8 cellular contexts compared by ENCODE assay signal in the genomic region with DNA sequence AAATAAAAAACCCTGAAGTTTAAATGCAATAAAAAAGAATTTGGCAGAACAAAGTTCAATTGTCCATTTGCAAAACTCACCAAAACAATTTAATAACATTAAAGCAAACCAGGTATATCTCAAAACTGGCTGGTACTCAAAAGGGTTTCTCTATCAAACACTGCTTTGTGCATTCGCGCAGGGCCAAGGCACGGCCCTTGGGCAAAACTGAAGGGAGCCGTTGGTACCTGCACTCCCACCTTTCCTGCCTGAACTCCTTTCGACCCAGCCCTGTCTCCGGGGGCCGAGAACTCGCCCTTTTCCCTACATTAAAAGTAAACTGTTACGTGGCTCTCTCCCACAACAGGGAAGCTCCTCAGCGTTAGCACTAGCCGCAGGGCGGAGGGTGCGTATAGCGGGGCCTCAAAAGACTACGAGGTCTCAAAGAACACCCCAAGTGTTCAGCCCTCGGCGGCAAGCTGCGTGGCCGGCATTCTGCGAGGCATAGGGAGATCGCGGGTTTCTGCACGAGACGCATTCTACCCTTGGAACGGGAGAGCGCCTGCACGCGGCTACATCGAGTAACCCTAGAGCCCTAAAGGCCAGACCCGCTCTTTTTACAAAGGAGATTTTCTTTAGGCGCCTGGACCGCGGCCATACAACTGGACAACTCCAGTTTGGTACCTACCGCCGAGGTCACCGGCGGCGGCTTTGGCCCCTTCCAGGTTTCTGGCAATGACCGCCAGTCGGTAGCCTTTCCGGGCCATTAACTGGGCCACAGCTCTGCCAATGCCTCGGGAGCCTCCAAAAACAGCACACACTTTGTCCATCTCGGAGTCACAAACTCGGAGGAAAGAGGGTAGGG. TPM values are rescaled to one million over a fixed set of nuclear protein-coding genes. Genes with fewer than 3 reads are reported as not detected.
A peak's percentile ranks its signal among the peaks of the same experiment; 100 is the strongest.
DNase-seq lines count a peak whose midpoint lies in the region; ATAC-seq, FAIRE-seq and TF ChIP-seq lines count a peak whose summit lies in the region.

No MANE protein-coding gene starts in this region.

- H3K4me1 ChIP-seq in CD8-positive, alpha-beta T cell (ENCODE audit: insufficient read depth, low read length), result peaks cover 20% of the 10 kb centered on the region
- H3K4me1 ChIP-seq in thymus (ENCODE audit: control insufficient read depth, insufficient read depth, low read length), result peaks cover 6% of the 10 kb centered on the region

- peak; percentile 53 for TF ChIP-seq CTCF in CD8-positive, alpha-beta T cell (IDR thresholded peaks at IDR 0.05)

- H3K27me3 ChIP-seq in CD8-positive, alpha-beta T cell (ENCODE audit: insufficient read depth, low read length), result no peaks in the 10 kb centered on the region
- no peaks in the 10 kb centered on the region for H3K27me3 ChIP-seq in thymus (ENCODE audit: control insufficient read depth, insufficient read depth)

- H3K27ac Mint-ChIP-seq in CD8-positive, alpha-beta T cell, result peak overlapping the region; percentile 96

- peaks cover 27% of the 10 kb centered on the region for H3K36me3 Mint-ChIP-seq in CD8-positive, alpha-beta T cell

- POLR2A ChIA-PET in CD8-positive, alpha-beta T cell (lab: Charles Lee), result interaction anchor here (0.7 to 2.0 kb wide), 15 partner anchors 9 to 1017 kb away, joined by 3 to 10 read pairs (median 3); a partner anchor contains a TSS

- peaks cover 2% of the 10 kb centered on the region for H3K27me3 Mint-ChIP-seq in CD8-positive, alpha-beta T cell (ENCODE audit: low read depth)

- peak overlapping the region; percentile 96 for H3K4me3 ChIP-seq in CD8-positive, alpha-beta T cell (ENCODE audit: low read depth, low read length)
- peak overlapping the region; percentile 73 for H3K4me3 ChIP-seq in thymus (ENCODE audit: low read length)

- no peak for FAIRE-seq in RCC 7860 (lab: Jason Lieb, UNC)

- no peaks in the 10 kb centered on the region for H3K36me3 ChIP-seq in CD8-positive, alpha-beta T cell (ENCODE audit: insufficient read depth, low read length)
- no peaks in the 10 kb centered on the region for H3K36me3 ChIP-seq in thymus (ENCODE audit: control insufficient read depth, insufficient read depth)

- H3K4me3 Mint-ChIP-seq in CD8-positive, alpha-beta T cell, result peak overlapping the region; percentile 97

- CTCF ChIA-PET in CD8-positive, alpha-beta T cell (lab: Charles Lee), result interaction anchor here (0.6 to 1.9 kb wide), 5 partner anchors 10 to 731 kb away, joined by 3 to 9 read pairs (median 4); no protein-coding TSS in a partner anchor

- DNase-seq in CD8-positive, alpha-beta T cell, result peak; percentile 30 to 73 (median 56)
- DNase-seq in HK-2 (ENCODE audit: unreplicated experiment) (peak; percentile 68), RCC 7860 (ENCODE audit: low spot score) (peak; percentile 21), activated gamma-delta T cell (lab: John Stamatoyannopoulos, UW) (peak; percentile 22), glomerular visceral epithelial cell (ENCODE audit: extremely low spot score) (peak; percentile 58), occipital lobe (lab: John Stamatoyannopoulos, UW) (peak; percentile 36)

- H3K4me1 Mint-ChIP-seq in CD8-positive, alpha-beta T cell (ENCODE audit: low read depth), result peaks cover 39% of the 10 kb centered on the region

- under 1% methylated on average over 44 of the region's 44 CpGs for WGBS in thymus

- intact Hi-C loops in CD8-positive, alpha-beta T cell (cut with DNase I, micrococcal nuclease), result loop anchor here (1.0 to 10.0 kb wide), 13 partner anchors 87 to 1021 kb away; a partner anchor contains a TSS

- H3K9me3 Mint-ChIP-seq in CD8-positive, alpha-beta T cell, result no peaks in the 10 kb centered on the region

- ATAC-seq in CD8-positive, alpha-beta T cell, result peak; percentile 38
- ATAC-seq in GM19463 (IDR thresholded peaks at IDR 0.05; ENCODE audit: unreplicated experiment), result peak; percentile 20

- H3K9me3 ChIP-seq in CD8-positive, alpha-beta T cell (ENCODE audit: low read length), result no peaks in the 10 kb centered on the region
- H3K9me3 ChIP-seq in thymus (ENCODE audit: control insufficient read depth), result no peaks in the 10 kb centered on the region

- H3K27ac ChIP-seq in CD8-positive, alpha-beta T cell (ENCODE audit: low read depth, low read length), result peak overlapping the region; percentile 85
- peak overlapping the region; percentile 92 for H3K27ac ChIP-seq in thymus (ENCODE audit: low read depth)

RNA-seq across cellular contexts. Expression of a gene that starts 0.6 kb away (rescaled TPM):
- 1 to 10 TPM; 4.6 to 6.0 TPM for total RNA-seq in CD8-positive, alpha-beta T cell
- total RNA-seq in occipital lobe, result 43.4 TPM
- 18.1 TPM for polyA plus RNA-seq in thymus

Comparison
In these comparisons a context has a peak if more than half of its experiments do, and no peak if none do; other contexts are left out.
1. Peak in every context shown above with its lines: DNase-seq, ATAC-seq, H3K4me3 ChIP-seq and H3K27ac ChIP-seq.